Comparison of ENCODE assay signal across 8 cellular contexts in genomic region chr1:192516776-192517297, GRCh38. TPM values are rescaled to one million over a fixed set of nuclear protein-coding genes. Genes with fewer than 3 reads are reported as not detected.
DNase-seq lines count a peak whose midpoint lies in the region; ATAC-seq and TF ChIP-seq lines count a peak whose summit lies in the region.

No MANE protein-coding gene starts in this region.

- TF ChIP-seq CTCF in neutrophil (IDR thresholded peaks at IDR 0.05): no peak
- no peak for TF ChIP-seq CTCF in HFFc6 (IDR thresholded peaks at IDR 0.05)

- H3K27me3 Mint-ChIP-seq in activated naive CD8-positive, alpha-beta T cell treated with anti-CD3 and anti-CD28 coated beads, Interleukin-2, amount 10 ng/mL, durations not matched to agents 7 days and 5 days: peaks cover 2% of the 10 kb centered on the region
- no peaks in the 10 kb centered on the region; the same call in 1 of the 2 replicates for H3K27me3 Mint-ChIP-seq in HFFc6 (ENCODE audit: insufficient read depth)

- H3K4me1 Mint-ChIP-seq in activated naive CD8-positive, alpha-beta T cell treated with anti-CD3 and anti-CD28 coated beads, Interleukin-2, amount 10 ng/mL, durations not matched to agents 7 days and 5 days: peaks cover 40% of the 10 kb centered on the region
- H3K4me1 Mint-ChIP-seq in HFFc6 (ENCODE audit: low read depth): peaks cover 23% of the 10 kb centered on the region

- peak overlapping the region; percentile 49 for H3K27ac ChIP-seq in neutrophil

- peak; percentile 12 to 33 for DNase-seq in activated CD8-positive, alpha-beta memory T cell treated with anti-CD3 and anti-CD28 coated beads for 4 hours (ENCODE audit: low read depth in 2 of 2)
- DNase-seq in activated CD8-positive, alpha-beta memory T cell treated with anti-CD3 and anti-CD28 coated beads, Interleukin-2, amount 50 U/mL, for 48 hours: no peak
- DNase-seq in RPMI8226 (peak; percentile 46), NCI-H1105 treated with DMSO at 0.1 percent for 48 hours (lab: John Stamatoyannopoulos, UW) (no peak), HFFc6 (no peak)
- no peak for DNase-seq in activated naive CD8-positive, alpha-beta T cell treated with anti-CD3 and anti-CD28 coated beads, Interleukin-2, amount 10 ng/mL, durations not matched to agents 7 days and 5 days

- H3K36me3 ChIP-seq in neutrophil: no peaks in the 10 kb centered on the region

- ATAC-seq in HG03045 (IDR thresholded peaks at IDR 0.05; ENCODE audit: unreplicated experiment): peak; percentile 98
- peak; percentile 97 for ATAC-seq in activated naive CD8-positive, alpha-beta T cell treated with anti-CD3 and anti-CD28 coated beads, Interleukin-2, amount 10 ng/mL, durations not matched to agents 7 days and 5 days (ENCODE audit: low read depth)

- POLR2A ChIA-PET in activated naive CD8-positive, alpha-beta T cell treated with anti-CD3 and anti-CD28 coated beads, Interleukin-2, amount 10 ng/mL, durations not matched to agents 7 days and 5 days (lab: Charles Lee): interaction anchor here (0.8 to 1.6 kb wide), 5 partner anchors 13 to 36 kb away, joined by 3 to 4 read pairs (median 3); no protein-coding TSS in a partner anchor

- H3K36me3 Mint-ChIP-seq in activated naive CD8-positive, alpha-beta T cell treated with anti-CD3 and anti-CD28 coated beads, Interleukin-2, amount 10 ng/mL, durations not matched to agents 7 days and 5 days: peaks cover 1% of the 10 kb centered on the region
- H3K36me3 Mint-ChIP-seq in HFFc6 (ENCODE audit: low read depth): no peaks in the 10 kb centered on the region

- peaks cover 8 to 20% of the 10 kb centered on the region in 2 experiments for H3K4me1 ChIP-seq in neutrophil (ENCODE audit: control insufficient read depth in 1 of 2, insufficient read depth in 1 of 2, low read depth in 1 of 2, low read length in 1 of 2)

- H3K9me3 Mint-ChIP-seq in activated naive CD8-positive, alpha-beta T cell treated with anti-CD3 and anti-CD28 coated beads, Interleukin-2, amount 10 ng/mL, durations not matched to agents 7 days and 5 days: no peaks in the 10 kb centered on the region
- H3K9me3 Mint-ChIP-seq in HFFc6: no peaks in the 10 kb centered on the region

- H3K27me3 ChIP-seq in neutrophil: no peaks in the 10 kb centered on the region

- H3K9me3 ChIP-seq in neutrophil: no peaks in the 10 kb centered on the region

- peak overlapping the region; percentile 82 for H3K27ac Mint-ChIP-seq in activated naive CD8-positive, alpha-beta T cell treated with anti-CD3 and anti-CD28 coated beads, Interleukin-2, amount 10 ng/mL, durations not matched to agents 7 days and 5 days
- no peak overlapping the region for H3K27ac Mint-ChIP-seq in HFFc6

- H3K4me3 Mint-ChIP-seq in activated naive CD8-positive, alpha-beta T cell treated with anti-CD3 and anti-CD28 coated beads, Interleukin-2, amount 10 ng/mL, durations not matched to agents 7 days and 5 days: peak overlapping the region; percentile 65
- no peak overlapping the region for H3K4me3 Mint-ChIP-seq in HFFc6

- H3K4me3 ChIP-seq in neutrophil (ENCODE audit: low read depth in 1 of 2, low read length in 1 of 2): no peak overlapping the region

RNA-seq across cellular contexts. Expression of gene RGS1, which starts 58.7 kb away (rescaled TPM):
- total RNA-seq in activated naive CD8-positive, alpha-beta T cell treated with anti-CD3 and anti-CD28 coated beads, Interleukin-2, amount 10 ng/mL, durations not matched to agents 7 days and 5 days: 10 to 100 TPM; 10.1 to 15.3 TPM
- total RNA-seq in HFFc6 (2021; fragmentation: NEBNext Ultra II Directional; extraction: Animal tissue kit (Norgen Biotek cat#: 25700)): not detected

Comparison
In these comparisons a context has a peak if more than half of its experiments do, and no peak if none do; other contexts are left out.
1. DNase-seq: peak in activated CD8-positive, alpha-beta memory T cell treated with anti-CD3 and anti-CD28 coated beads for 4 hours (2 of 2) and RPMI8226 (single experiment); none in activated CD8-positive, alpha-beta memory T cell treated with anti-CD3 and anti-CD28 coated beads, Interleukin-2, amount 50 U/mL, for 48 hours (single experiment), activated naive CD8-positive, alpha-beta T cell treated with anti-CD3 and anti-CD28 coated beads, Interleukin-2, amount 10 ng/mL, durations not matched to agents 7 days and 5 days (single experiment), NCI-H1105 treated with DMSO at 0.1 percent for 48 hours (single experiment) and HFFc6 (single experiment).
2. RNA of gene RGS1, which starts 58.7 kb away (total RNA-seq): 10.1 to 15.3 TPM in activated naive CD8-positive, alpha-beta T cell treated with anti-CD3 and anti-CD28 coated beads, Interleukin-2, amount 10 ng/mL, durations not matched to agents 7 days and 5 days; not detected in HFFc6; every median in the first group is over 10 times any median in the second.